In genomic region chr11:75472081-75472732, GRCh38 we compare ENCODE assay signal across 24 cellular contexts. TPM values are rescaled to one million over a fixed set of nuclear protein-coding genes. Genes with fewer than 3 reads are reported as not detected.
"Had no signal": no experiment of that assay in that cellular context is flagged by ENCODE, and none has a peak within 500 bp of the region (broad histone marks: within the 10 kb centered on the region; RNA-seq: fewer than 3 reads in every experiment).

No MANE protein-coding gene starts in this region.

- H3K27ac ChIP-seq: right lobe of liver, SK-N-MC, thoracic aorta, vagina had no signal

- H3K27me3 ChIP-seq: right lobe of liver, vagina had no signal

- H3K9me3 Mint-ChIP-seq: activated naive CD4-positive, alpha-beta T cell treated with anti-CD3 and anti-CD28 coated beads for 36 hours; activated naive CD8-positive, alpha-beta T cell treated with anti-CD3 and anti-CD28 coated beads, Interleukin-2, amount 10 ng/mL, durations not matched to agents 7 days and 5 days; activated T-cell treated with anti-CD3 and anti-CD28 coated beads, Interleukin-2, amount 50 U/mL, for 24 hours; activated T-helper 2 cell treated with anti-CD3 and anti-CD28 coated beads, Interferon-gamma antibody, Interleukin-2, Interleukin-4, amounts not matched to agents 10 μg/mL and 5 μg/mL and 100 μg/mL, durations not matched to agents 14 hours and 24 hours and 36 hours; dendritic cell treated with granulocyte-macrophage colony-stimulating factor and Interleukin-4, amounts not matched to agents 40 ng/mL and 50 ng/mL, for 4 days; naive thymus-derived CD8-positive, alpha-beta T cell; stimulated activated memory B cell treated with anti-CD40 and anti-IgM and Interleukin-4, amounts not matched to agents 10 μg/mL and 1 μg/mL and 100 μg/mL, for 72 hours; type B pancreatic cell; WTC11 had no signal

- DNase-seq: activated naive CD4-positive, alpha-beta T cell treated with anti-CD3 and anti-CD28 coated beads for 36 hours; activated naive CD8-positive, alpha-beta T cell treated with anti-CD3 and anti-CD28 coated beads, Interleukin-2, amount 10 ng/mL, durations not matched to agents 7 days and 5 days; activated T-cell treated with anti-CD3 and anti-CD28 coated beads, Interleukin-2, amount 50 U/mL, for 24 hours; amniotic stem cell; effector CD4-positive, alpha-beta T cell; erythroblast; foreskin melanocyte; left cardiac atrium; mesendoderm; occipital lobe; small intestine; stimulated activated CD4-positive, alpha-beta T cell treated with anti-CD3 and anti-CD28 coated beads, Interleukin-15, amount 100 ng/mL, for 24 hours; T-helper 1 cell; T-helper 9 cell had no signal

- H3K4me3 Mint-ChIP-seq: activated naive CD4-positive, alpha-beta T cell treated with anti-CD3 and anti-CD28 coated beads for 36 hours; activated naive CD8-positive, alpha-beta T cell treated with anti-CD3 and anti-CD28 coated beads, Interleukin-2, amount 10 ng/mL, durations not matched to agents 7 days and 5 days; activated T-cell treated with anti-CD3 and anti-CD28 coated beads, Interleukin-2, amount 50 U/mL, for 24 hours; dendritic cell treated with granulocyte-macrophage colony-stimulating factor and Interleukin-4, amounts not matched to agents 40 ng/mL and 50 ng/mL, for 4 days; naive thymus-derived CD8-positive, alpha-beta T cell; stimulated activated memory B cell treated with anti-CD40 and anti-IgM and Interleukin-4, amounts not matched to agents 10 μg/mL and 1 μg/mL and 100 μg/mL, for 72 hours; type B pancreatic cell; WTC11 had no signal

- ATAC-seq: left cardiac atrium; naive thymus-derived CD8-positive, alpha-beta T cell; right lobe of liver; stimulated activated memory B cell treated with anti-CD40 and anti-IgM and Interleukin-4, amounts not matched to agents 10 μg/mL and 1 μg/mL and 100 μg/mL, for 72 hours; WTC11 had no signal

- H3K36me3 Mint-ChIP-seq: type B pancreatic cell, WTC11 had no signal

- H3K9me3 ChIP-seq: right lobe of liver, thoracic aorta, vagina had no signal

- H3K4me3 ChIP-seq: right lobe of liver, SK-N-MC, thoracic aorta, vagina had no signal

- H3K27ac Mint-ChIP-seq: activated naive CD4-positive, alpha-beta T cell treated with anti-CD3 and anti-CD28 coated beads for 36 hours; activated naive CD8-positive, alpha-beta T cell treated with anti-CD3 and anti-CD28 coated beads, Interleukin-2, amount 10 ng/mL, durations not matched to agents 7 days and 5 days; activated T-cell treated with anti-CD3 and anti-CD28 coated beads, Interleukin-2, amount 50 U/mL, for 24 hours; activated T-helper 2 cell treated with anti-CD3 and anti-CD28 coated beads, Interferon-gamma antibody, Interleukin-2, Interleukin-4, amounts not matched to agents 10 μg/mL and 5 μg/mL and 100 μg/mL, durations not matched to agents 14 hours and 24 hours and 36 hours; dendritic cell treated with granulocyte-macrophage colony-stimulating factor and Interleukin-4, amounts not matched to agents 40 ng/mL and 50 ng/mL, for 4 days; stimulated activated memory B cell treated with anti-CD40 and anti-IgM and Interleukin-4, amounts not matched to agents 10 μg/mL and 1 μg/mL and 100 μg/mL, for 72 hours; type B pancreatic cell; WTC11 had no signal

- H3K27me3 Mint-ChIP-seq: activated T-cell treated with anti-CD3 and anti-CD28 coated beads, Interleukin-2, amount 50 U/mL, for 24 hours; dendritic cell treated with granulocyte-macrophage colony-stimulating factor and Interleukin-4, amounts not matched to agents 40 ng/mL and 50 ng/mL, for 4 days; naive thymus-derived CD8-positive, alpha-beta T cell; stimulated activated memory B cell treated with anti-CD40 and anti-IgM and Interleukin-4, amounts not matched to agents 10 μg/mL and 1 μg/mL and 100 μg/mL, for 72 hours; type B pancreatic cell had no signal

- H3K36me3 ChIP-seq: right lobe of liver, thoracic aorta, vagina had no signal

RNA-seq across cellular contexts. Expression of gene KLHL35, which starts 39.2 kb away (rescaled TPM):
- total RNA-seq: vagina had no signal
